In the genomic region with DNA sequence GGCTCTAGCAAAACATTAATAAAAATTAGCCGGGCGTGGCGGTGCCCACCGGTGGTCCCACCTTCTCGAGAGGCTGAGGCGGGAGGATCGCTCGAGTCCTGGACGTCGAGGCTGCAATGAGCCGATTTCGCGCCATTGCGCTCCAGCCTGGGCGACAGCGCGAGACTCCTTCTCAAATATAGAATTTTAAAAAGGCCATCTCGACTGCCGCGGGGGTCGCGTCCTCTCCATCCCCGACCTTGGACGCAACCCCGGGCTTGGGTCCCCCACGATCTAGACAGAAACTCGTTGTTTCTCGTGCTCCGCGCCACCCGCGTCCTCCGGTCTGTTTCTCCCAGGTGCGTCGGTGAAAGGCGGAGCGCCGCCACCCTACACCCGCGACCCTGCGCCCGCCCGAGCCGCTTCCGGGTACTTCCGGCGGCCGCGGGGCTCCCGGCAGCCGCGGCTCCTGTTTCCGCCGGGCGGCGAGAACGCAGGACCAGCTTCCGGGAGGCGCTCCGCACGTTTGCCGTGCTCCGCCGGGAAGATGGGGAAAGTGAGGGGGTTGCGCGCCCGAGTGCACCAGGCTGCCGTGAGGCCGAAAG, we compare ENCODE assay signal across 1 cellular context.
TF ChIP-seq lines count a peak whose summit lies in the region.

Gene SLX9, plus strand, starts transcription at position 498 of the 584 bp plus-strand sequence. Its CDS starts 29 bp downstream, at position 527.

TF ChIP-seq in Ishikawa, 13 proteins besides CTCF, POLR2A, EP300 and RAD21 (continued from another document):
- 0 out of 2 replicates have a peak, but pooled peaks have one; percentile 11 for TF ChIP-seq REST (IDR thresholded peaks at IDR 0.05; ENCODE audit: low read depth)
